24 cellular contexts compared by ENCODE assay signal in the genomic region with DNA sequence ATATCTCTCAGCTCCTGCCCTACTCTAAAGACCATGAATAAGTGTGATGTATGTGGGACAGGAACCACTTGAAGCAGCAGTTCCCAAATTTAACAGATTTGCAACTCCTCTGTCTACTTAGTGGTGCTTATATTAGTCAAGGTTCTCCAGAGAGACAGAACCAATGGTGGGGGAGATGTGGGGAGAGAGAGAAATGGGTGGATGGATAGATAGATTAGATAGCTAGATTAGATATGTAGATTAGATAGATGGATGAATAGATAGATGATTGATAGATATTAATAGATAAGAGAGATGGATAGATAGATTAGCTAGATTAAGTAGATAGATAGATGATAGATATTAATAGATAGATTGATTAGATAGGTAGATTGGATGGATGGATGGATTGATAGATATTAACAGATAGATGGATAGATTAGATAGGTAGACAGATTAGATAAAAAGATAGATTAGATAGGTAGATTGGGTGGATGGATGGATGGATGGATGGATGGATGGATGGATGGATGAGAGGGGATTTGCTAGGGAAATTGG.
DNase-seq lines count a peak whose midpoint lies in the region; ATAC-seq, FAIRE-seq and TF ChIP-seq lines count a peak whose summit lies in the region.
"Had no signal": no experiment of that assay in that cellular context is flagged by ENCODE, and none has a peak within 500 bp of the region (broad histone marks: within the 10 kb centered on the region; RNA-seq: fewer than 3 reads in every experiment).

No MANE protein-coding gene starts in this region.

- H2BK12ac ChIP-seq in H1 (ENCODE audit: low read depth, low read length), result no peak overlapping the region

- H2BK20ac ChIP-seq in H1 (ENCODE audit: low read length), result no peak overlapping the region

- no peak overlapping the region for H3K4ac ChIP-seq in H1 (replicated peaks; ENCODE audit: insufficient read length, low read depth, low read length)

- no peaks in the 10 kb centered on the region for H3K9me3 Mint-ChIP-seq in activated T-cell treated with anti-CD3 and anti-CD28 coated beads, Interleukin-2, amount 50 U/mL, for 72 hours
- no peaks in the 10 kb centered on the region for H3K9me3 Mint-ChIP-seq in activated T-cell treated with anti-CD3 and anti-CD28 coated beads, Interleukin-2, amount 50 U/mL, for 4 hours
- peaks cover 0 to 5% (median 0%) of the 10 kb centered on the region in 8 donors for H3K9me3 Mint-ChIP-seq in CD4-positive, alpha-beta memory T cell
- H3K9me3 Mint-ChIP-seq in activated T-helper 17 cell treated with anti-CD3 and anti-CD28 coated beads, Interleukin-2, amount 50 U/mL, for 72 hours, result no peaks in the 10 kb centered on the region
- H3K9me3 Mint-ChIP-seq: CD14-positive monocyte; CD8-positive, alpha-beta T cell; GM23338 had no signal

- peaks cover 6% of the 10 kb centered on the region for H3K4me1 Mint-ChIP-seq in activated T-cell treated with anti-CD3 and anti-CD28 coated beads, Interleukin-2, amount 50 U/mL, for 72 hours (ENCODE audit: low read depth)
- peaks cover 5% of the 10 kb centered on the region for H3K4me1 Mint-ChIP-seq in activated T-cell treated with anti-CD3 and anti-CD28 coated beads, Interleukin-2, amount 50 U/mL, for 4 hours (ENCODE audit: low read depth)
- H3K4me1 Mint-ChIP-seq in CD4-positive, alpha-beta memory T cell, result peaks cover 0 to 18% (median 10%) of the 10 kb centered on the region in 4 donors
- H3K4me1 Mint-ChIP-seq in activated T-helper 17 cell treated with anti-CD3 and anti-CD28 coated beads, Interleukin-2, amount 50 U/mL, for 72 hours, result no peaks in the 10 kb centered on the region
- H3K4me1 Mint-ChIP-seq: GM23338 had no signal

- H2BK120ac ChIP-seq in H1 (replicated peaks; ENCODE audit: low read depth, low read length), result no peak overlapping the region

- no peak overlapping the region for H2AK5ac ChIP-seq in H1 (ENCODE audit: low read depth, low read length)

- intact Hi-C loops in CD4-positive, alpha-beta memory T cell (cut with micrococcal nuclease), result no loop called here
- intact Hi-C loops in right cardiac atrium (cut with DNase I), result no loop called here

- H3K27ac ChIP-seq in CD4-positive, alpha-beta memory T cell (ENCODE audit: low read depth, low read length), result no peak overlapping the region
- no peak overlapping the region for H3K27ac ChIP-seq in H1 (ENCODE audit: low read depth, low read length)
- no peak overlapping the region for H3K27ac ChIP-seq in right cardiac atrium (ENCODE audit: low read length)
- H3K27ac ChIP-seq: BLaER1 had no signal

- no peaks in the 10 kb centered on the region for H3K27me3 Mint-ChIP-seq in activated T-cell treated with anti-CD3 and anti-CD28 coated beads, Interleukin-2, amount 50 U/mL, for 72 hours (ENCODE audit: low read depth)
- H3K27me3 Mint-ChIP-seq in activated T-cell treated with anti-CD3 and anti-CD28 coated beads, Interleukin-2, amount 50 U/mL, for 4 hours (ENCODE audit: low read depth), result no peaks in the 10 kb centered on the region
- H3K27me3 Mint-ChIP-seq in CD4-positive, alpha-beta memory T cell, result no peaks in the 10 kb centered on the region
- H3K27me3 Mint-ChIP-seq in activated T-helper 17 cell treated with anti-CD3 and anti-CD28 coated beads, Interleukin-2, amount 50 U/mL, for 72 hours, result no peaks in the 10 kb centered on the region

- peak overlapping the region; percentile 74 for H3K27ac Mint-ChIP-seq in activated T-cell treated with anti-CD3 and anti-CD28 coated beads, Interleukin-2, amount 50 U/mL, for 72 hours
- H3K27ac Mint-ChIP-seq in CD4-positive, alpha-beta memory T cell, result peak overlapping the region in 4 of 7 donors; percentile 2 to 85 (median 48)
- H3K27ac Mint-ChIP-seq in activated T-helper 17 cell treated with anti-CD3 and anti-CD28 coated beads, Interleukin-2, amount 50 U/mL, for 72 hours, result peak overlapping the region; percentile 11
- H3K27ac Mint-ChIP-seq: CD14-positive monocyte, GM23338 had no signal

- TF ChIP-seq RAD21 in H1 (IDR thresholded peaks at IDR 0.05 in 1 of 2, conservative IDR thresholded peaks at IDR 0.05 in 1 of 2; ENCODE audit: low read depth in 2 of 2, low read length in 2 of 2), result no peak

- H3K56ac ChIP-seq in H1 (replicated peaks; ENCODE audit: insufficient read length, low read depth, low read length), result peak overlapping the region; percentile 63

- no peak overlapping the region for H4K91ac ChIP-seq in H1 (replicated peaks; ENCODE audit: insufficient read length, low read length)

- H3K4me3 ChIP-seq in CD4-positive, alpha-beta memory T cell (ENCODE audit: low read length in 2 of 2), result no peak overlapping the region
- no peak overlapping the region for H3K4me3 ChIP-seq in H1 (ENCODE audit: extremely low read depth in 1 of 4, insufficient read depth in 2 of 4, low read depth in 3 of 4, low read length in 4 of 4)
- H3K4me3 ChIP-seq in right cardiac atrium (ENCODE audit: low read length), result no peak overlapping the region
- H3K4me3 ChIP-seq: BLaER1, GM12878, GM23338 had no signal

- no peak for TF ChIP-seq CTCF in H1 (IDR thresholded peaks at IDR 0.05; ENCODE audit: control extremely low read depth in 1 of 3, insufficient read depth in 1 of 3, low read depth in 1 of 3, low read length in 3 of 3)

- peaks cover 5% of the 10 kb centered on the region; the same call in 1 of the 2 replicates for H3K23me2 ChIP-seq in H1 (ENCODE audit: low read depth, low read length)

- H3K4me2 ChIP-seq in H1 (ENCODE audit: insufficient read depth in 1 of 2, low read depth in 2 of 2, low read length in 2 of 2), result no peak overlapping the region
- H3K4me2 ChIP-seq: BLaER1, GM23338 had no signal

- no peaks in the 10 kb centered on the region for H3K36me3 Mint-ChIP-seq in activated T-cell treated with anti-CD3 and anti-CD28 coated beads, Interleukin-2, amount 50 U/mL, for 72 hours (ENCODE audit: insufficient read depth in 2 of 2)
- H3K36me3 Mint-ChIP-seq in activated T-cell treated with anti-CD3 and anti-CD28 coated beads, Interleukin-2, amount 50 U/mL, for 4 hours (ENCODE audit: insufficient read depth), result peaks cover 19% of the 10 kb centered on the region
- H3K36me3 Mint-ChIP-seq in CD4-positive, alpha-beta memory T cell, result peaks cover 9 to 23% of the 10 kb centered on the region in 2 donors
- peaks cover 13% of the 10 kb centered on the region for H3K36me3 Mint-ChIP-seq in activated T-helper 17 cell treated with anti-CD3 and anti-CD28 coated beads, Interleukin-2, amount 50 U/mL, for 72 hours (ENCODE audit: low read depth)

- H3K27me3 ChIP-seq in CD4-positive, alpha-beta memory T cell (ENCODE audit: insufficient read depth, low read length), result no peaks in the 10 kb centered on the region
- H3K27me3 ChIP-seq in H1 (replicated peaks in 1 of 4; ENCODE audit: control insufficient read depth in 3 of 4, extremely low read depth in 1 of 4, insufficient read depth in 3 of 4, low read length in 3 of 4) (no peaks in the 10 kb centered on the region), right cardiac atrium (ENCODE audit: control insufficient read depth, insufficient read depth) (no peaks in the 10 kb centered on the region)
- H3K27me3 ChIP-seq: BLaER1 had no signal

- H3K14ac ChIP-seq in H1 (ENCODE audit: insufficient read length), result no peak overlapping the region

- no peak for FAIRE-seq in H1 (lab: Jason Lieb, UNC)
- FAIRE-seq: GM12878, GM19239, HTR-8/SVneo had no signal

- H2BK15ac ChIP-seq in H1 (ENCODE audit: low read length), result no peak overlapping the region

- H2BK5ac ChIP-seq in H1 (ENCODE audit: low read depth, low read length), result no peak overlapping the region

- no peaks in the 10 kb centered on the region for H3K4me1 ChIP-seq in CD4-positive, alpha-beta memory T cell (ENCODE audit: insufficient read depth, low read length)
- no peaks in the 10 kb centered on the region; a peak in 1 of 7 replicates for H3K4me1 ChIP-seq in H1 (replicated peaks in 1 of 4; ENCODE audit: control insufficient read depth in 3 of 4, insufficient read depth in 4 of 4, low read length in 3 of 4)
- H3K4me1 ChIP-seq in right cardiac atrium (ENCODE audit: control insufficient read depth, insufficient read depth, low read length), result no peaks in the 10 kb centered on the region

- no peak overlapping the region for H2AFZ ChIP-seq in H1 (ENCODE audit: low read length)
- H2AFZ ChIP-seq: GM23338 had no signal

- TF ChIP-seq POLR2A in H1 (IDR thresholded peaks at IDR 0.05; ENCODE audit: control extremely low read depth in 1 of 2, low read depth in 2 of 2, low read length in 2 of 2), result no peak

- no peak for DNase-seq in activated T-cell treated with anti-CD3 and anti-CD28 coated beads, Interleukin-2, amount 50 U/mL, for 72 hours
- no peak for DNase-seq in activated T-cell treated with anti-CD3 and anti-CD28 coated beads, Interleukin-2, amount 50 U/mL, for 4 hours
- no peak for DNase-seq in CD4-positive, alpha-beta memory T cell
- DNase-seq in H1 (ENCODE audit: low read depth in 1 of 2, low spot score in 2 of 2), result no peak
- no peak for DNase-seq in NK-92 treated with Interleukin-12 subunit alpha and Interleukin-12 subunit beta, amount 100 ng/mL, for 24 hours (lab: John Stamatoyannopoulos, UW)
- no peak for DNase-seq in right cardiac atrium
- DNase-seq: 8988T; CD8-positive, alpha-beta T cell; COR-L47; DMS 273 treated with DMSO at 0.1 percent for 48 hours; DMS53; DND-41; EL; H7; IMR-90 had no signal

- POLR2A ChIA-PET in CD4-positive, alpha-beta memory T cell (lab: Charles Lee; ENCODE audit: partially characterized antibody), result no interaction called here
- POLR2A ChIA-PET in H1 (lab: Charles Lee; ENCODE audit: partially characterized antibody), result no interaction called here

- H3K79me2 ChIP-seq in H1 (ENCODE audit: control insufficient read depth in 1 of 2, insufficient read depth in 2 of 2, low read length in 2 of 2), result no peaks in the 10 kb centered on the region

- H3K9me3 ChIP-seq in CD4-positive, alpha-beta memory T cell (ENCODE audit: control insufficient read depth in 1 of 2, low read length in 2 of 2), result no peaks in the 10 kb centered on the region
- H3K9me3 ChIP-seq in H1 (ENCODE audit: insufficient read depth in 2 of 2, low read depth in 1 of 2, low read length in 1 of 2) (no peaks in the 10 kb centered on the region), right cardiac atrium (ENCODE audit: control insufficient read depth, low read length) (no peaks in the 10 kb centered on the region)
- H3K9me3 ChIP-seq: BLaER1 had no signal

- H3K18ac ChIP-seq in H1 (ENCODE audit: extremely low read depth, low read length), result no peak overlapping the region

- no peaks in the 10 kb centered on the region for H4K20me1 ChIP-seq in H1 (replicated peaks in 1 of 2; ENCODE audit: control insufficient read depth in 1 of 2, insufficient read depth in 2 of 2, low read length in 2 of 2)
- H4K20me1 ChIP-seq: BLaER1 had no signal

- H3K9ac ChIP-seq in H1 (replicated peaks in 1 of 4; ENCODE audit: extremely low read depth in 1 of 4, low read depth in 3 of 4, low read length in 3 of 4), result no peak overlapping the region
- H3K9ac ChIP-seq: BLaER1 had no signal

- H3K23ac ChIP-seq in H1 (ENCODE audit: insufficient read length), result no peak overlapping the region

- no peak for TF ChIP-seq EP300 in H1 (IDR thresholded peaks at IDR 0.05; ENCODE audit: borderline replicate concordance in 1 of 2, low read depth in 2 of 2, low read length in 2 of 2)

- H4K5ac ChIP-seq in H1 (ENCODE audit: insufficient read length, low read depth, low read length), result no peak overlapping the region

- H3K36me3 ChIP-seq in CD4-positive, alpha-beta memory T cell (ENCODE audit: insufficient read depth, low read length), result no peaks in the 10 kb centered on the region
- H3K36me3 ChIP-seq in H1 (ENCODE audit: control insufficient read depth in 2 of 4, insufficient read depth in 4 of 4, low read length in 3 of 4), result no peaks in the 10 kb centered on the region; a peak in 1 of 8 replicates

- ATAC-seq in activated T-cell treated with anti-CD3 and anti-CD28 coated beads, Interleukin-2, amount 50 U/mL, for 72 hours (replicated peaks in 1 of 2), result no peak
- ATAC-seq in activated T-cell treated with anti-CD3 and anti-CD28 coated beads, Interleukin-2, amount 50 U/mL, for 4 hours, result no peak
- no peak for ATAC-seq in activated T-helper 17 cell treated with anti-CD3 and anti-CD28 coated beads, Interleukin-2, amount 50 U/mL, for 72 hours (replicated peaks)
- ATAC-seq in GM19395 (IDR thresholded peaks at IDR 0.05; ENCODE audit: unreplicated experiment), result no peak
- ATAC-seq in right cardiac atrium, result no peak
- ATAC-seq: CD8-positive, alpha-beta T cell; GM12878; GM23338; HCT116 had no signal

- CTCF ChIA-PET in CD4-positive, alpha-beta memory T cell (lab: Charles Lee; ENCODE audit: partially characterized antibody), result interaction anchor here (1.1 kb wide), 1 partner anchor 186 kb away, joined by 4 read pairs; a partner anchor contains a TSS
- CTCF ChIA-PET in H1 (lab: Charles Lee; ENCODE audit: partially characterized antibody), result interaction anchor here (1.6 to 2.6 kb wide), 2 partner anchors 38 to 42 kb away, joined by 4 to 8 read pairs; no protein-coding TSS in a partner anchor

- H3K4me3 Mint-ChIP-seq in activated T-cell treated with anti-CD3 and anti-CD28 coated beads, Interleukin-2, amount 50 U/mL, for 72 hours, result no peak overlapping the region
- H3K4me3 Mint-ChIP-seq in activated T-cell treated with anti-CD3 and anti-CD28 coated beads, Interleukin-2, amount 50 U/mL, for 4 hours, result no peak overlapping the region
- no peak overlapping the region for H3K4me3 Mint-ChIP-seq in CD4-positive, alpha-beta memory T cell
- H3K4me3 Mint-ChIP-seq in activated T-helper 17 cell treated with anti-CD3 and anti-CD28 coated beads, Interleukin-2, amount 50 U/mL, for 72 hours, result no peak overlapping the region
- H3K4me3 Mint-ChIP-seq: CD14-positive monocyte; CD8-positive, alpha-beta T cell; GM23338 had no signal

- no peaks in the 10 kb centered on the region; the same call in 1 of the 2 replicates for H3K79me1 ChIP-seq in H1 (ENCODE audit: low read depth, low read length)

- no peak overlapping the region for H4K8ac ChIP-seq in H1 (ENCODE audit: extremely low read depth, insufficient read depth, low read length)

Comparison
In these comparisons a context has a peak if more than half of its experiments do, and no peak if none do; other contexts are left out.
1. H3K27ac Mint-ChIP-seq: peak in every context shown above with its lines; median percentile 74 in activated T-cell treated with anti-CD3 and anti-CD28 coated beads, Interleukin-2, amount 50 U/mL, for 72 hours; 48 in CD4-positive, alpha-beta memory T cell; 11 in activated T-helper 17 cell treated with anti-CD3 and anti-CD28 coated beads, Interleukin-2, amount 50 U/mL, for 72 hours.